25 cellular contexts compared by ENCODE assay signal in the genomic region with DNA sequence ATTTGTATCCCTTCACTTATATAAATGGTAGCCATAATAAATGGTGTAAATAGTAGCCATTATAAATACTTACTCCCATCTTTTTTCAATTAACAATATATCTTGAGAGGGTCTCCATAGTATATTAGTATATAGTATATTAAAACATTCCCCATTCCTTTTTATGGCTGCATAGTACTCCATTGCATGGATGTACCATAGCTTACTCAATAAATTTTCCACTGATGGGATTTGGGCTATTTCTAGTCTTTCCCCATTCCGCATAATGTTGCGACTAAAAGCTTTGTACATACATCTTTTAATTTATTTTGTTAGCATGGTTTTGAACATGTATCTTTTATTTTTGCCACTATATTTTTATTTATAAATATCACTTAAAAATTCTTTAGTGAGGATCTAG.
A peak's percentile ranks its signal among the peaks of the same experiment; 100 is the strongest.
DNase-seq lines count a peak whose midpoint lies in the region; ATAC-seq, FAIRE-seq and TF ChIP-seq lines count a peak whose summit lies in the region.
"Had no signal": no experiment of that assay in that cellular context is flagged by ENCODE, and none has a peak within 500 bp of the region (broad histone marks: within the 10 kb centered on the region; RNA-seq: fewer than 3 reads in every experiment).

No MANE protein-coding gene starts in this region.

- H3K23ac ChIP-seq in H1 (ENCODE audit: insufficient read length): no peak overlapping the region

- H3K9me3 ChIP-seq in K562 (replicated peaks; ENCODE audit: control insufficient read depth, insufficient read depth, low read depth, low read length): no peaks in the 10 kb centered on the region
- peaks cover 6 to 8% of the 10 kb centered on the region in 2 experiments for H3K9me3 ChIP-seq in H1 (ENCODE audit: insufficient read depth in 2 of 2, low read depth in 1 of 2, low read length in 1 of 2)
- no peaks in the 10 kb centered on the region for H3K9me3 ChIP-seq in small intestine (ENCODE audit: control insufficient read depth, low read depth)
- no peaks in the 10 kb centered on the region for H3K9me3 ChIP-seq in MG63
- H3K9me3 ChIP-seq: BE2C had no signal

- no peak overlapping the region for H4K91ac ChIP-seq in H1 (replicated peaks; ENCODE audit: insufficient read length, low read length)

- no peak overlapping the region for H2AFZ ChIP-seq in K562 (ENCODE audit: low read depth, low read length)
- H2AFZ ChIP-seq in H1 (ENCODE audit: low read length): no peak overlapping the region

- H3K9ac ChIP-seq in K562 (ENCODE audit: insufficient read depth in 1 of 2, low read depth in 2 of 2, low read length in 2 of 2) (no peak overlapping the region), H1 (replicated peaks in 1 of 4; ENCODE audit: extremely low read depth in 1 of 4, low read depth in 3 of 4, low read length in 3 of 4) (no peak overlapping the region)
- H3K9ac ChIP-seq: BLaER1 had no signal

- no peaks in the 10 kb centered on the region for H3K79me1 ChIP-seq in H1 (ENCODE audit: low read depth, low read length)

- TF ChIP-seq RAD21 in K562 (CRISPR knock-in tag; conservative IDR thresholded peaks at IDR 0.05 in 1 of 2, IDR thresholded peaks at IDR 0.05 in 1 of 2) (no peak), H1 (IDR thresholded peaks at IDR 0.05 in 1 of 2, conservative IDR thresholded peaks at IDR 0.05 in 1 of 2; ENCODE audit: low read depth in 2 of 2, low read length in 2 of 2) (no peak)

- H2BK15ac ChIP-seq in H1 (ENCODE audit: low read length): no peak overlapping the region

- 6% methylated on average over 2 of the region's 2 CpGs for WGBS in K562 (ENCODE audit: insufficient coverage, low coverage, missing lambda C conversion rate)
- WGBS in H1 (ENCODE audit: extremely low coverage in 1 of 2, insufficient coverage in 1 of 2, insufficient read length in 1 of 2, insufficient replicate concordance in 2 of 2, low coverage in 1 of 2, low lambda C conversion rate in 2 of 2, missing lambda C conversion rate in 1 of 2), 2 experiments: 98% methylated on average over 2 of the region's 2 CpGs; no CpG with 5 or more reads in 1 of the 2 experiments
- 95 to 98% (median 96%) methylated on average over 2 of the region's 2 CpGs for WGBS in small intestine, 3 donors

- intact Hi-C loops in K562 (cut with micrococcal nuclease): no loop called here

- H2BK120ac ChIP-seq in H1 (replicated peaks; ENCODE audit: low read depth, low read length): no peak overlapping the region

- H3K56ac ChIP-seq in H1 (replicated peaks; ENCODE audit: insufficient read length, low read depth, low read length): no peak overlapping the region

- H3K4ac ChIP-seq in H1 (replicated peaks; ENCODE audit: insufficient read length, low read depth, low read length): no peak overlapping the region

- POLR2A ChIA-PET in K562 (lab: Yijun Ruan, JAX): no interaction called here
- POLR2A ChIA-PET in H1 (lab: Charles Lee; ENCODE audit: partially characterized antibody): no interaction called here

- H3K4me3 ChIP-seq in K562 (no peak overlapping the region), H1 (ENCODE audit: extremely low read depth in 1 of 4, insufficient read depth in 2 of 4, low read depth in 3 of 4, low read length in 4 of 4) (no peak overlapping the region), small intestine (ENCODE audit: low read depth in 1 of 2, low read length in 2 of 2) (no peak overlapping the region), MG63 (no peak overlapping the region)
- H3K4me3 ChIP-seq: BLaER1, GM12878 had no signal

- BruUV-seq in K562 (replicated peaks; lab: Mats Ljungman, UMichigan): no TSS peak

- no peak overlapping the region for H2AK5ac ChIP-seq in H1 (ENCODE audit: low read depth, low read length)

- no peaks in the 10 kb centered on the region for H3K23me2 ChIP-seq in H1 (ENCODE audit: low read depth, low read length)

- no peak for ATAC-seq in K562
- no peak for ATAC-seq in HG03378 (IDR thresholded peaks at IDR 0.05; ENCODE audit: unreplicated experiment)
- ATAC-seq: GM12878 had no signal

- DNase-seq in K562 (ENCODE audit: extremely low read depth in 1 of 4, low spot score in 3 of 4): no peak
- no peak for DNase-seq in H1 (ENCODE audit: low read depth in 1 of 2, low spot score in 2 of 2)
- DNase-seq in small intestine: no peak
- no peak for DNase-seq in MG63
- DNase-seq: 8988T; ACHN; BE2C; C1 segment of cervical spinal cord; CD4-positive, alpha-beta memory T cell; CD4-positive, CD25-positive, alpha-beta regulatory T cell; CD8-positive, alpha-beta memory T cell; COR-L47; DMS 273 treated with DMSO at 0.1 percent for 48 hours; DMS153; DMS53; DMS79; DND-41; EL; GDM1 had no signal

- no peak for FAIRE-seq in K562 (lab: Jason Lieb, UNC)
- no peak for FAIRE-seq in H1 (lab: Jason Lieb, UNC)
- peak; percentile 10 for FAIRE-seq in small intestine (lab: Jason Lieb, UNC)
- FAIRE-seq: A204.1, GM12878, GM12892, GM18507 had no signal

- H2BK20ac ChIP-seq in H1 (ENCODE audit: low read length): no peak overlapping the region

- H3K36me3 ChIP-seq in K562 (ENCODE audit: control insufficient read depth, insufficient read depth, low read length): no peaks in the 10 kb centered on the region
- no peaks in the 10 kb centered on the region for H3K36me3 ChIP-seq in H1 (ENCODE audit: control insufficient read depth in 2 of 4, insufficient read depth in 4 of 4, low read length in 3 of 4)
- H3K36me3 ChIP-seq in small intestine (ENCODE audit: control insufficient read depth in 2 of 2, insufficient read depth in 2 of 2, low read length in 2 of 2): no peaks in the 10 kb centered on the region
- H3K36me3 ChIP-seq in MG63: no peaks in the 10 kb centered on the region
- H3K36me3 ChIP-seq: BE2C, BLaER1 had no signal

- H3K27me3 ChIP-seq in K562 (ENCODE audit: control insufficient read depth in 2 of 2, insufficient read depth in 2 of 2, low read length in 2 of 2) (no peaks in the 10 kb centered on the region), H1 (replicated peaks in 1 of 4; ENCODE audit: control insufficient read depth in 3 of 4, extremely low read depth in 1 of 4, insufficient read depth in 3 of 4, low read length in 3 of 4) (no peaks in the 10 kb centered on the region), small intestine (ENCODE audit: control insufficient read depth in 2 of 2, insufficient read depth in 2 of 2, low read length in 2 of 2) (no peaks in the 10 kb centered on the region), MG63 (peaks cover 3% of the 10 kb centered on the region)
- H3K27me3 ChIP-seq: BE2C, BLaER1 had no signal

- H4K5ac ChIP-seq in H1 (ENCODE audit: insufficient read length, low read depth, low read length): no peak overlapping the region

- TF ChIP-seq EP300 in K562 (IDR thresholded peaks at IDR 0.05; ENCODE audit: low read length) (no peak), H1 (IDR thresholded peaks at IDR 0.05; ENCODE audit: borderline replicate concordance in 1 of 2, low read depth in 2 of 2, low read length in 2 of 2) (no peak)

- H3K18ac ChIP-seq in H1 (ENCODE audit: extremely low read depth, low read length): no peak overlapping the region

- CTCF ChIA-PET in K562 (lab: Yijun Ruan, JAX; ENCODE audit: low intra/inter-chr PET ratio): no interaction called here
- CTCF ChIA-PET in H1 (lab: Charles Lee; ENCODE audit: partially characterized antibody): no interaction called here

- no peaks in the 10 kb centered on the region for H3K9me1 ChIP-seq in K562 (ENCODE audit: control insufficient read depth, insufficient read depth, low read length)

- no peaks in the 10 kb centered on the region for H4K20me1 ChIP-seq in K562 (replicated peaks; ENCODE audit: control insufficient read depth, insufficient read depth, low read length)
- H4K20me1 ChIP-seq in H1 (replicated peaks in 1 of 2; ENCODE audit: control insufficient read depth in 1 of 2, insufficient read depth in 2 of 2, low read length in 2 of 2): no peaks in the 10 kb centered on the region
- H4K20me1 ChIP-seq: BLaER1 had no signal

- H3K79me2 ChIP-seq in K562 (ENCODE audit: control insufficient read depth, insufficient read depth, low read length) (no peaks in the 10 kb centered on the region), H1 (ENCODE audit: control insufficient read depth in 1 of 2, insufficient read depth in 2 of 2, low read length in 2 of 2) (no peaks in the 10 kb centered on the region)

- H3K4me1 ChIP-seq in K562 (replicated peaks in 1 of 2; ENCODE audit: control insufficient read depth in 2 of 2, insufficient read depth in 2 of 2, low read length in 2 of 2) (no peaks in the 10 kb centered on the region), H1 (replicated peaks in 1 of 4; ENCODE audit: control insufficient read depth in 3 of 4, insufficient read depth in 4 of 4, low read length in 3 of 4) (no peaks in the 10 kb centered on the region), small intestine (ENCODE audit: control insufficient read depth in 2 of 2, insufficient read depth in 1 of 2, low read depth in 1 of 2, low read length in 1 of 2) (no peaks in the 10 kb centered on the region)
- H3K4me1 ChIP-seq: BE2C, BLaER1 had no signal

- no peak overlapping the region for H3K14ac ChIP-seq in H1 (ENCODE audit: insufficient read length)

- no peak overlapping the region for H4K8ac ChIP-seq in H1 (ENCODE audit: extremely low read depth, insufficient read depth, low read length)

- TF ChIP-seq CTCF in K562 (IDR thresholded peaks at IDR 0.05 in 2 of 3, conservative IDR thresholded peaks at IDR 0.05 in 1 of 3; ENCODE audit: insufficient read depth in 2 of 3, low read depth in 1 of 3, low read length in 3 of 3) (no peak), H1 (IDR thresholded peaks at IDR 0.05; ENCODE audit: control extremely low read depth in 1 of 3, insufficient read depth in 1 of 3, low read depth in 1 of 3, low read length in 3 of 3) (no peak)

- TF ChIP-seq POLR2A in K562 (conservative IDR thresholded peaks at IDR 0.05) (no peak), H1 (IDR thresholded peaks at IDR 0.05; ENCODE audit: control extremely low read depth in 1 of 2, low read depth in 2 of 2, low read length in 2 of 2) (no peak)

- H2BK5ac ChIP-seq in H1 (ENCODE audit: low read depth, low read length): no peak overlapping the region

- in situ Hi-C loops in K562 (cut with MboI): no loop called here

- H2BK12ac ChIP-seq in H1 (ENCODE audit: low read depth, low read length): no peak overlapping the region

- H3K4me2 ChIP-seq in K562 (ENCODE audit: insufficient read depth, low read length) (no peak overlapping the region), H1 (ENCODE audit: insufficient read depth in 1 of 2, low read depth in 2 of 2, low read length in 2 of 2) (no peak overlapping the region)
- H3K4me2 ChIP-seq: BLaER1 had no signal

- H3K27ac ChIP-seq in K562 (ENCODE audit: extremely low read depth, low read depth, low read length) (no peak overlapping the region), H1 (ENCODE audit: low read depth, low read length) (no peak overlapping the region), small intestine (ENCODE audit: low read depth in 1 of 2, low read length in 1 of 2) (no peak overlapping the region)
- H3K27ac ChIP-seq: BLaER1 had no signal

TF ChIP-seq in H1, 55 proteins besides CTCF, POLR2A, EP300 and RAD21:
- peak; percentile 18; the same call in 1 of the 2 replicates for TF ChIP-seq KDM1A (IDR thresholded peaks at IDR 0.05; ENCODE audit: borderline replicate concordance, low read length)
- no peak for TF ChIP-seq SP2 (IDR thresholded peaks at IDR 0.05; ENCODE audit: low read length)
- no peak for TF ChIP-seq BCL11A (IDR thresholded peaks at IDR 0.05; ENCODE audit: low read depth in 2 of 2, low read length in 2 of 2)
